ENCODE assay signal across 16 cellular contexts in genomic region chr11:28542556-28542955, GRCh38.
"Had no signal": no experiment of that assay in that cellular context is flagged by ENCODE, and none has a peak within 500 bp of the region (broad histone marks: within the 10 kb centered on the region; RNA-seq: fewer than 3 reads in every experiment).

No MANE protein-coding gene starts in this region.

- ATAC-seq: activated CD8-positive, alpha-beta memory T cell treated with anti-CD3 and anti-CD28 coated beads, Interleukin-2, amount 10 ng/mL, durations not matched to agents 7 days and 5 days; naive thymus-derived CD4-positive, alpha-beta T cell; stimulated activated effector memory CD8-positive, alpha-beta T cell treated with anti-CD3 and anti-CD28 coated beads, Interleukin-12 subunit alpha, Interleukin-12 subunit beta, amount 100 ng/mL, for 72 hours; T-helper 17 cell; upper lobe of right lung had no signal

- DNase-seq: activated CD4-positive, alpha-beta memory T cell treated with anti-CD3 and anti-CD28 coated beads, Interleukin-2, amount 10 ng/mL, durations not matched to agents 7 days and 5 days; activated CD4-positive, alpha-beta T cell treated with anti-CD3 and anti-CD28 coated beads for 4 hours; activated CD8-positive, alpha-beta memory T cell treated with anti-CD3 and anti-CD28 coated beads, Interleukin-2, amount 10 ng/mL, durations not matched to agents 7 days and 5 days; activated naive CD8-positive, alpha-beta T cell treated with anti-CD3 and anti-CD28 coated beads for 36 hours; amniotic stem cell; effector memory CD4-positive, alpha-beta T cell; immature natural killer cell; mesenchymal stem cell; naive thymus-derived CD4-positive, alpha-beta T cell; sigmoid colon; stimulated activated CD4-positive, alpha-beta T cell treated with anti-CD3 and anti-CD28 coated beads, Interleukin-4, amount 100 ng/mL, for 24 hours; stomach; T-helper 17 cell; upper lobe of right lung had no signal

- H3K4me3 ChIP-seq: cardiac muscle cell, sigmoid colon, stomach, upper lobe of right lung had no signal
